12 cellular contexts compared by ENCODE assay signal in the genomic region with DNA sequence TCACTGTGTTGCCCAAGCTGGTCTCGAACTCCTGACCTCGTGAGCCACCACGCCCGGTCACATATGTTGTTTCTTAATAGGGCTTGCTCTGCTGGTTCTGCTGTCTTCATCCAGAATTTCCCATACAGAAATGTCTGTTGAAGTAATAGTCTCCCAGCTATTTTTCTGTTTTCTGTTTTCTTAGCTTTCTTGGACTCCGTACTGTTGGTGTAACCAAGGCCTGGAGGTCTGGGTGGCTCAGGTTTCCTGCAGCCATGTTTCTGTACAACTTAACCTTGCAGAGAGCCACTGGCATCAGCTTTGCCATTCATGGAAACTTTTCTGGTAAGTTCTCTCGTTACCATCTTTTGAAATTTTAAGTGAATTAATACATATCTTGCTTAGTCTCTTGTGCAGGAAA. TPM values are rescaled to one million over a fixed set of nuclear protein-coding genes. Genes with fewer than 3 reads are reported as not detected.
DNase-seq lines count a peak whose midpoint lies in the region; ATAC-seq, FAIRE-seq and TF ChIP-seq lines count a peak whose summit lies in the region.
"Had no signal": no experiment of that assay in that cellular context is flagged by ENCODE, and none has a peak within 500 bp of the region (broad histone marks: within the 10 kb centered on the region; RNA-seq: fewer than 3 reads in every experiment).

No MANE protein-coding gene starts in this region.

- H3K4me3 Mint-ChIP-seq in natural killer cell treated with Interleukin-12 subunit alpha and Interleukin-12 subunit beta and Interleukin-15 and Interleukin-18, amount 100 ng/mL, for 72 hours: peak overlapping the region; percentile 99

- H3K36me3 ChIP-seq in DOHH2 (ENCODE audit: control insufficient read depth, low read length) (peaks cover 82% of the 10 kb centered on the region), IMR-90 (ENCODE audit: control insufficient read depth, insufficient read depth, low read length) (peaks cover 24% of the 10 kb centered on the region), GM12878 (ENCODE audit: control insufficient read depth in 2 of 2, insufficient read depth in 2 of 2, low read length in 1 of 2) (peaks cover 13 to 27% of the 10 kb centered on the region in 2 experiments)

- dilution Hi-C loops in IMR-90 (cut with HindIII; ENCODE audit: low sequenced_read_pairs, unreplicated experiment): no loop called here

- H2BK15ac ChIP-seq in IMR-90 (ENCODE audit: low read depth, low read length): no peak overlapping the region

- TF ChIP-seq POLR2A in IMR-90 (IDR thresholded peaks at IDR 0.05; ENCODE audit: low read depth, low read length) (no peak), GM12878 (IDR thresholded peaks at IDR 0.05; ENCODE audit: low read depth, low read length) (no peak)

- H3K56ac ChIP-seq in IMR-90 (ENCODE audit: extremely low read depth, insufficient read depth, low read length): no peak overlapping the region

- intact Hi-C loops in IMR-90 (cut with micrococcal nuclease): no loop called here
- intact Hi-C loops in GM12878 (cut with micrococcal nuclease; ENCODE audit: unreplicated experiment): no loop called here

- H3K27me3 Mint-ChIP-seq in natural killer cell treated with Interleukin-12 subunit alpha and Interleukin-12 subunit beta and Interleukin-15 and Interleukin-18, amount 100 ng/mL, for 72 hours: no peaks in the 10 kb centered on the region

- no peak for TF ChIP-seq RAD21 in IMR-90 (IDR thresholded peaks at IDR 0.05; ENCODE audit: low read length)
- TF ChIP-seq RAD21 in GM12878 (IDR thresholded peaks at IDR 0.05; ENCODE audit: insufficient read depth, low read depth, low read length): no peak

- peaks cover 50% of the 10 kb centered on the region for H3K36me3 Mint-ChIP-seq in natural killer cell treated with Interleukin-12 subunit alpha and Interleukin-12 subunit beta and Interleukin-15 and Interleukin-18, amount 100 ng/mL, for 72 hours

- H4K91ac ChIP-seq in IMR-90 (ENCODE audit: insufficient read depth, low read depth, low read length): no peak overlapping the region

- no peak overlapping the region for H2BK20ac ChIP-seq in IMR-90 (ENCODE audit: low read depth, low read length)

- no peak overlapping the region for H4K5ac ChIP-seq in IMR-90 (ENCODE audit: low read depth, low read length)

- no peak overlapping the region for H2AK5ac ChIP-seq in IMR-90 (ENCODE audit: low read depth, low read length)

- no peak overlapping the region for H2AFZ ChIP-seq in IMR-90 (replicated peaks; ENCODE audit: low read length, poor library complexity)
- H2AFZ ChIP-seq in GM12878 (ENCODE audit: control insufficient read depth, low read depth, low read length): no peak overlapping the region

- H3K18ac ChIP-seq in IMR-90 (ENCODE audit: low read depth, low read length): no peak overlapping the region

- RAD21 ChIA-PET in GM12878 (lab: Charles Lee; ENCODE audit: unreplicated experiment): interaction anchor here (0.5 to 4.1 kb wide), 5 partner anchors 17 to 1402 kb away, joined by 3 to 25 read pairs (median 9); no protein-coding TSS in a partner anchor

- 90% methylated on average over 2 of the region's 6 CpGs; no CpG with 5 or more reads in 1 of the 2 experiments for WGBS in IMR-90 (ENCODE audit: extremely low coverage in 2 of 2, insufficient read length in 1 of 2), 2 experiments
- 78% methylated on average over 6 of the region's 6 CpGs for WGBS in GM12878 (ENCODE audit: insufficient coverage, insufficient replicate concordance, low lambda C conversion rate, missing lambda C conversion rate)

- peaks cover 46 to 47% of the 10 kb centered on the region in 2 donors for H3K4me1 Mint-ChIP-seq in natural killer cell treated with Interleukin-12 subunit alpha and Interleukin-12 subunit beta and Interleukin-15 and Interleukin-18, amount 100 ng/mL, for 72 hours (ENCODE audit: low read depth in 2 of 2)

- POLR2A ChIA-PET in IMR-90 (lab: Charles Lee; ENCODE audit: unreplicated experiment) (no interaction called here), GM12878 (lab: Charles Lee) (interaction anchor here (0.6 to 2.4 kb wide), 2 partner anchors 50 to 67 kb away, joined by 5 to 10 read pairs; no protein-coding TSS in a partner anchor)

- no peak overlapping the region for H3K23ac ChIP-seq in IMR-90 (ENCODE audit: low read depth, low read length)

- H3K4me3 ChIP-seq in DOHH2 (ENCODE audit: low read length): peak overlapping the region; percentile 78
- H3K4me3 ChIP-seq in IMR-90 (ENCODE audit: insufficient read depth, low read depth, low read length): no peak overlapping the region
- H3K4me3 ChIP-seq in GM12878: peak overlapping the region; percentile 74
- H3K4me3 ChIP-seq: prostate gland had no signal

- no peak for DNase-seq in IMR-90
- DNase-seq in GM12878 (ENCODE audit: low read depth, low spot score): no peak
- no peak for DNase-seq in natural killer cell treated with Interleukin-12 subunit alpha and Interleukin-12 subunit beta and Interleukin-15 and Interleukin-18, amount 100 ng/mL, for 72 hours (ENCODE audit: low spot score)
- DNase-seq in cortex of kidney (lab: John Stamatoyannopoulos, UW): no peak
- DNase-seq in NCI-H2081 (lab: John Stamatoyannopoulos, UW): no peak
- DNase-seq: activated CD4-positive, CD25-positive, alpha-beta regulatory T cell treated with anti-CD3 and anti-CD28 coated beads, Interleukin-2, amount 50 U/mL, for 72 hours; NCI-H69 had no signal

- H2BK5ac ChIP-seq in IMR-90 (ENCODE audit: low read depth, low read length, poor library complexity, severe bottlenecking): no peak overlapping the region

- BruUV-seq in IMR-90 (replicated peaks; lab: Mats Ljungman, UMichigan) (no TSS peak), GM12878 (replicated peaks; lab: Mats Ljungman, UMichigan) (no TSS peak)

- TF ChIP-seq EP300 in GM12878 (IDR thresholded peaks at IDR 0.05; ENCODE audit: borderline replicate concordance in 1 of 2, control insufficient read depth in 1 of 2, low read depth in 2 of 2, low read length in 2 of 2): no peak

- no peak overlapping the region for H2AK9ac ChIP-seq in IMR-90 (replicated peaks; ENCODE audit: low read depth, low read length, poor library complexity)

- peaks cover 38% of the 10 kb centered on the region for H4K20me1 ChIP-seq in DOHH2 (ENCODE audit: control insufficient read depth, insufficient read depth, low read depth, low read length)
- H4K20me1 ChIP-seq in IMR-90 (ENCODE audit: insufficient read depth, low read length): peaks cover 55% of the 10 kb centered on the region
- peaks cover 8% of the 10 kb centered on the region; the same call in 1 of the 2 replicates for H4K20me1 ChIP-seq in GM12878 (ENCODE audit: control insufficient read depth, insufficient read depth)

- H3K9me3 ChIP-seq in DOHH2 (ENCODE audit: control insufficient read depth, insufficient read depth, low read length) (no peaks in the 10 kb centered on the region), IMR-90 (ENCODE audit: control insufficient read depth, insufficient read depth, low read length) (no peaks in the 10 kb centered on the region), GM12878 (replicated peaks; ENCODE audit: control insufficient read depth, insufficient read depth, low read length) (no peaks in the 10 kb centered on the region)
- H3K9me3 ChIP-seq: prostate gland had no signal

- no peak overlapping the region for H2BK120ac ChIP-seq in IMR-90 (ENCODE audit: low read depth, low read length)

- ATAC-seq in IMR-90 (ENCODE audit: low read depth) (no peak), GM12878 (no peak), GM18873 (IDR thresholded peaks at IDR 0.05; ENCODE audit: low FRiP score, unreplicated experiment) (no peak), GM18520 (IDR thresholded peaks at IDR 0.05; ENCODE audit: unreplicated experiment) (no peak)
- no peak for ATAC-seq in natural killer cell treated with Interleukin-12 subunit alpha and Interleukin-12 subunit beta and Interleukin-15 and Interleukin-18, amount 100 ng/mL, for 72 hours

- H3K79me2 ChIP-seq in DOHH2 (ENCODE audit: control insufficient read depth, low read length): peaks cover 97% of the 10 kb centered on the region
- H3K79me2 ChIP-seq in GM12878 (ENCODE audit: control insufficient read depth, insufficient read depth, low read length): peaks cover 88% of the 10 kb centered on the region

- peaks cover 29% of the 10 kb centered on the region for H3F3A ChIP-seq in DOHH2 (ENCODE audit: control insufficient read depth, insufficient read depth)

- FAIRE-seq in GM12878 (lab: Jason Lieb, UNC): no peak
- FAIRE-seq: GM12892 had no signal

- H3K14ac ChIP-seq in IMR-90 (replicated peaks; ENCODE audit: low read depth, low read length): no peak overlapping the region

- H3K4me2 ChIP-seq in DOHH2 (ENCODE audit: low read length): peak overlapping the region; percentile 94
- H3K4me2 ChIP-seq in IMR-90 (ENCODE audit: low read depth, low read length): peak overlapping the region; percentile 61
- H3K4me2 ChIP-seq in GM12878 (ENCODE audit: control insufficient read depth, insufficient read depth): peak overlapping the region; percentile 86

- CTCF ChIA-PET in IMR-90 (lab: Yijun Ruan, JAX): no interaction called here
- CTCF ChIA-PET in GM12878 (lab: Yijun Ruan, JAX): interaction anchor here (0.6 to 1.1 kb wide), 3 partner anchors 12 to 128 kb away, joined by 3 to 4 read pairs (median 3); no protein-coding TSS in a partner anchor

- H3K79me1 ChIP-seq in IMR-90 (ENCODE audit: low read depth in 1 of 2, low read length in 2 of 2): peaks cover 8 to 49% of the 10 kb centered on the region in 2 experiments; a peak in 3 of 4 replicates

- TF ChIP-seq CTCF in DOHH2 (IDR thresholded peaks at IDR 0.05; ENCODE audit: low read depth, low read length, poor library complexity, severe bottlenecking) (no peak), IMR-90 (conservative IDR thresholded peaks at IDR 0.05; ENCODE audit: low read depth, low read length) (no peak), GM12878 (IDR thresholded peaks at IDR 0.05 in 2 of 3, conservative IDR thresholded peaks at IDR 0.05 in 1 of 3; ENCODE audit: control insufficient read depth in 2 of 3, extremely low read depth in 1 of 3, insufficient read depth in 1 of 3, low read depth in 3 of 3, low read length in 3 of 3) (no peak)

- H3K27ac Mint-ChIP-seq in natural killer cell treated with Interleukin-12 subunit alpha and Interleukin-12 subunit beta and Interleukin-15 and Interleukin-18, amount 100 ng/mL, for 72 hours: peak overlapping the region; percentile 11 to 62

- no peak overlapping the region for H4K8ac ChIP-seq in IMR-90 (ENCODE audit: low read depth in 2 of 2, low read length in 2 of 2)

- H3K9me3 Mint-ChIP-seq in natural killer cell treated with Interleukin-12 subunit alpha and Interleukin-12 subunit beta and Interleukin-15 and Interleukin-18, amount 100 ng/mL, for 72 hours: no peaks in the 10 kb centered on the region

- no peaks in the 10 kb centered on the region for H3K27me3 ChIP-seq in DOHH2 (ENCODE audit: control insufficient read depth, low read length)
- H3K27me3 ChIP-seq in IMR-90 (ENCODE audit: control insufficient read depth, insufficient read depth, low read length): no peaks in the 10 kb centered on the region
- H3K27me3 ChIP-seq in GM12878 (replicated peaks in 1 of 2; ENCODE audit: control insufficient read depth in 2 of 2, insufficient read depth in 2 of 2, low read length in 1 of 2): no peaks in the 10 kb centered on the region

- H3K4ac ChIP-seq in IMR-90 (ENCODE audit: low read depth, low read length): no peak overlapping the region

- H3K9ac ChIP-seq in IMR-90 (ENCODE audit: low read depth, low read length): no peak overlapping the region
- H3K9ac ChIP-seq in GM12878 (ENCODE audit: control insufficient read depth, insufficient read depth, low read length): peak overlapping the region; percentile 15

- no peak overlapping the region for H3K27ac ChIP-seq in DOHH2 (ENCODE audit: low read depth, low read length)
- no peak overlapping the region for H3K27ac ChIP-seq in IMR-90 (ENCODE audit: insufficient read depth, low read length)
- H3K27ac ChIP-seq in GM12878 (ENCODE audit: control insufficient read depth, insufficient read depth): no peak overlapping the region
- H3K27ac ChIP-seq: prostate gland had no signal

- no peaks in the 10 kb centered on the region for H3K9me2 ChIP-seq in DOHH2 (replicated peaks; ENCODE audit: control insufficient read depth, low read length)

- peaks cover 3% of the 10 kb centered on the region; the same call in 1 of the 2 replicates for H3K9me1 ChIP-seq in IMR-90 (ENCODE audit: insufficient read depth, low read length)

- SMC1A ChIA-PET in GM12878 (lab: Charles Lee; ENCODE audit: uncharacterized antibody, unreplicated experiment): interaction anchor here (0.6 to 4.7 kb wide), 6 partner anchors 12 to 94 kb away, joined by 3 to 22 read pairs (median 3); a partner anchor contains a TSS

- in situ Hi-C loops in IMR-90 (cut with MboI; ENCODE audit: low sequenced_read_pairs): no loop called here
- in situ Hi-C loops in GM12878 (cut with MboI): no loop called here

- H3K4me1 ChIP-seq in DOHH2 (ENCODE audit: control insufficient read depth, low read length) (peaks cover 47% of the 10 kb centered on the region), IMR-90 (ENCODE audit: control insufficient read depth, insufficient read depth, low read length) (peaks cover 6% of the 10 kb centered on the region), GM12878 (ENCODE audit: control insufficient read depth, insufficient read depth, low read length) (peaks cover 7% of the 10 kb centered on the region)

RNA-seq across cellular contexts. Expression of a gene that starts 2.8 kb away (rescaled TPM):
- total RNA-seq in IMR-90 (2012; rRNA removed): 97.9 and 112 TPM in 2 replicates
- 123 and 134 TPM in 2 replicates for polyA plus RNA-seq in IMR-90 (2012; rRNA removed)
- polyA plus RNA-seq in IMR-90 (2012; cell fraction: cytosol; rRNA removed): 57.4 and 93.9 TPM in 2 replicates
- polyA plus RNA-seq in IMR-90 (2012; cell fraction: nucleus; rRNA removed; ENCODE audit: low replicate concordance): 86.5 and 136 TPM in 2 replicates
- 407 and 417 TPM in 2 replicates for total RNA-seq in GM12878 (2013; cell fraction: nucleolus; rRNA removed)
- 200 and 224 TPM in 2 replicates for total RNA-seq in GM12878 (2014; rRNA removed)
- total RNA-seq in GM12878 (2014; rRNA removed; fragmentation: Illumina TruSeq; extraction: Trizol): 172 and 195 TPM in 2 replicates
- 416 and 453 TPM in 2 replicates for total RNA-seq in GM12878 (2021)
- 99.3 TPM for polyA plus RNA-seq in GM12878 (2011; ENCODE audit: low read depth)
- 102 and 184 TPM in 2 replicates for polyA plus RNA-seq in GM12878 (2011; rRNA removed)
- polyA plus RNA-seq in GM12878 (2011; cell fraction: cytosol; rRNA removed): 202 and 266 TPM in 2 replicates
- polyA plus RNA-seq in GM12878 (2011; cell fraction: nucleus; rRNA removed): 229 and 324 TPM in 2 replicates
- polyA plus RNA-seq in GM12878 (2012): 132 and 162 TPM in 2 replicates
- polyA plus RNA-seq in GM12878 (2014; fragmentation: Illumina TruSeq; extraction: Trizol): 349 and 362 TPM in 2 replicates
- 100 to 1,000 TPM; 151 to 206 TPM for polyA plus RNA-seq in GM12878 (2014; fragmentation: Nextera tagmentation; extraction: Ambion mirVana)
- polyA plus RNA-seq in GM12878 (2014; rRNA removed): 134 and 139 TPM in 2 replicates
- polyA plus RNA-seq in GM12878 (2016; fragmentation: Nextera tagmentation; extraction: Ambion mirVana): 100 to 1,000 TPM; 431 to 432 TPM
- polyA minus RNA-seq in GM12878 (2011; rRNA and poly(A)+ RNA removed): 255 and 285 TPM in 2 replicates
- polyA minus RNA-seq in GM12878 (2011; cell fraction: cytosol; rRNA and poly(A)+ RNA removed): 86.7 and 146 TPM in 2 replicates
- 82.1 and 153 TPM in 2 replicates for polyA minus RNA-seq in GM12878 (2011; cell fraction: nucleus; rRNA and poly(A)+ RNA removed)
- 100 to 1,000 TPM; 394 to 560 TPM for total RNA-seq in natural killer cell treated with Interleukin-12 subunit alpha and Interleukin-12 subunit beta and Interleukin-15 and Interleukin-18, amount 100 ng/mL, for 72 hours

RNA-seq across cellular contexts. Expression of a gene that starts 3.0 kb away (rescaled TPM):
- total RNA-seq in IMR-90 (2012; rRNA removed): 85.0 and 96.1 TPM in 2 replicates
- 47.5 and 49.7 TPM in 2 replicates for polyA plus RNA-seq in IMR-90 (2012; rRNA removed)
- polyA plus RNA-seq in IMR-90 (2012; cell fraction: cytosol; rRNA removed): 71.3 and 112 TPM in 2 replicates
- 77.5 and 117 TPM in 2 replicates for polyA plus RNA-seq in IMR-90 (2012; cell fraction: nucleus; rRNA removed; ENCODE audit: low replicate concordance)
- total RNA-seq in GM12878 (2013; cell fraction: nucleolus; rRNA removed): 66.9 and 75.2 TPM in 2 replicates
- 32.0 and 33.9 TPM in 2 replicates for total RNA-seq in GM12878 (2014; rRNA removed)
- total RNA-seq in GM12878 (2014; rRNA removed; fragmentation: Illumina TruSeq; extraction: Trizol): 26.2 and 26.6 TPM in 2 replicates
- 39.0 and 51.5 TPM in 2 replicates for total RNA-seq in GM12878 (2021)
- 21.7 TPM for polyA plus RNA-seq in GM12878 (2011; ENCODE audit: low read depth)
- 31.8 and 35.3 TPM in 2 replicates for polyA plus RNA-seq in GM12878 (2011; rRNA removed)
- 27.8 and 44.8 TPM in 2 replicates for polyA plus RNA-seq in GM12878 (2011; cell fraction: cytosol; rRNA removed)
- 188 and 196 TPM in 2 replicates for polyA plus RNA-seq in GM12878 (2011; cell fraction: nucleus; rRNA removed)
- polyA plus RNA-seq in GM12878 (2012): 34.4 and 39.6 TPM in 2 replicates
- 22.3 and 25.0 TPM in 2 replicates for polyA plus RNA-seq in GM12878 (2014; fragmentation: Illumina TruSeq; extraction: Trizol)
- 1 to 10 TPM; 7.0 to 8.9 TPM for polyA plus RNA-seq in GM12878 (2014; fragmentation: Nextera tagmentation; extraction: Ambion mirVana)
- polyA plus RNA-seq in GM12878 (2014; rRNA removed): 32.0 and 32.2 TPM in 2 replicates
- polyA plus RNA-seq in GM12878 (2016; fragmentation: Nextera tagmentation; extraction: Ambion mirVana): 10 to 100 TPM; 56.4 to 57.7 TPM
- polyA minus RNA-seq in GM12878 (2011; rRNA and poly(A)+ RNA removed): 33.4 and 37.3 TPM in 2 replicates
- 11.4 and 12.2 TPM in 2 replicates for polyA minus RNA-seq in GM12878 (2011; cell fraction: cytosol; rRNA and poly(A)+ RNA removed)
- 15.8 and 18.8 TPM in 2 replicates for polyA minus RNA-seq in GM12878 (2011; cell fraction: nucleus; rRNA and poly(A)+ RNA removed)
- total RNA-seq in natural killer cell treated with Interleukin-12 subunit alpha and Interleukin-12 subunit beta and Interleukin-15 and Interleukin-18, amount 100 ng/mL, for 72 hours: 10 to 100 TPM; 39.5 to 54.8 TPM
